In the genomic region with DNA sequence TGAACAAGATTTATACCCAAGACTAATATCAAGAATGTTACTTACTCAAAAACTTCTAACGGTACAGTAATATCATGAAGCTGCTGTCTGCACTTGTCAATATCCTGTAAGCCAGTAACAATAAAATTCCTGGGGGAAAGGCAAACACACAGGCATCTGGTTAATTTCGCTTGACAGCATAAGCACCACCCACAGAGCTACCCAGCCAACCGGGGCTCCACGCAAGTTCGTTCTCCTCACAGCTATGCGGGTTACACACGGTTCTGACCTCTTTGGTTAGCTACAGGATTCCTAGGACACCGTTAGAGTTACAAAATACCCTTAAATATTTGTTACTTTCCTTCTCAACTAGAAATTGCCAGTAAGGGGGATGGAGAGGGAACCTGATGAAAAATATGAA, we compare ENCODE assay signal across 9 cellular contexts. TPM values are rescaled to one million over a fixed set of nuclear protein-coding genes. Genes with fewer than 3 reads are reported as not detected.
DNase-seq lines count a peak whose midpoint lies in the region; ATAC-seq and TF ChIP-seq lines count a peak whose summit lies in the region.
"Had no signal": no experiment of that assay in that cellular context is flagged by ENCODE, and none has a peak within 500 bp of the region (broad histone marks: within the 10 kb centered on the region; RNA-seq: fewer than 3 reads in every experiment).

No MANE protein-coding gene starts in this region.

- no peak for ATAC-seq in central memory CD8-positive, alpha-beta T cell (replicated peaks; ENCODE audit: extremely low read depth, poor library complexity, severe bottlenecking)

- peak overlapping the region; percentile 87 for H3K4me2 ChIP-seq in KMS-11

- peaks cover 64% of the 10 kb centered on the region for H3K4me1 Mint-ChIP-seq in central memory CD8-positive, alpha-beta T cell

- no peaks in the 10 kb centered on the region for H3K9me3 Mint-ChIP-seq in central memory CD8-positive, alpha-beta T cell

- H4K20me1 ChIP-seq in KMS-11 (ENCODE audit: insufficient read depth) = no peaks in the 10 kb centered on the region

- DNase-seq in AG04450 (ENCODE audit: low read depth, low spot score) (no peak), myocyte (ENCODE audit: low read depth) (peak; percentile 59), nucleus accumbens (lab: John Stamatoyannopoulos, UW) (no peak), NCI-H1048 (lab: John Stamatoyannopoulos, UW) (no peak), Kasumi-1 (lab: John Stamatoyannopoulos, UW) (no peak), SHP77 treated with DMSO at 0.1 percent for 48 hours (lab: John Stamatoyannopoulos, UW) (no peak)
- no peak for DNase-seq in central memory CD8-positive, alpha-beta T cell (ENCODE audit: low spot score in 2 of 2)
- DNase-seq: NCI-H2029 treated with DMSO at 0.1 percent for 48 hours had no signal

- peaks cover 34% of the 10 kb centered on the region; the same call in 1 of the 2 replicates for H3K36me3 ChIP-seq in KMS-11 (ENCODE audit: insufficient read depth)

- H3K4me3 Mint-ChIP-seq in central memory CD8-positive, alpha-beta T cell = peak overlapping the region; percentile 99

- peaks cover 26% of the 10 kb centered on the region for H3K4me1 ChIP-seq in KMS-11 (ENCODE audit: low read depth, poor library complexity, severe bottlenecking)

- no peak overlapping the region for H2AFZ ChIP-seq in KMS-11 (ENCODE audit: low read depth)

- H3K27me3 Mint-ChIP-seq in central memory CD8-positive, alpha-beta T cell = no peaks in the 10 kb centered on the region

- H3K4me3 ChIP-seq in AG04450 (ENCODE audit: low read depth, low read length) = peak overlapping the region; percentile 99
- peak overlapping the region; percentile 84 for H3K4me3 ChIP-seq in KMS-11 (IDR thresholded peaks at IDR 0.05; ENCODE audit: insufficient read depth, low read depth, low read length)

- H3K36me3 Mint-ChIP-seq in central memory CD8-positive, alpha-beta T cell (ENCODE audit: insufficient read depth) = peaks cover 60% of the 10 kb centered on the region

- H3K79me2 ChIP-seq in KMS-11 (ENCODE audit: insufficient read depth, low read depth) = peaks cover 54% of the 10 kb centered on the region

- peak overlapping the region; percentile 78; the same call in 1 of the 2 replicates for H3K9ac ChIP-seq in KMS-11

- H3K27ac Mint-ChIP-seq in central memory CD8-positive, alpha-beta T cell (ENCODE audit: low read depth) = peak overlapping the region; percentile 97

- H3K27ac ChIP-seq in AG04450 (ENCODE audit: low read depth, low read length) (no peak overlapping the region), KMS-11 (no peak overlapping the region)

- CTCF ChIA-PET in AG04450 (lab: Charles Lee) = interaction anchor here (0.8 kb wide), 1 partner anchor 368 kb away, joined by 3 read pairs; no protein-coding TSS in a partner anchor

- POLR2A ChIA-PET in AG04450 (lab: Yijun Ruan, JAX) = no interaction called here

- no peak for TF ChIP-seq CTCF in AG04450 (IDR thresholded peaks at IDR 0.05; ENCODE audit: low read depth, low read length)
- no peak for TF ChIP-seq CTCF in KMS-11 (conservative IDR thresholded peaks at IDR 0.05; ENCODE audit: low read depth, low read length)

- H3K9me3 ChIP-seq in AG04450 (ENCODE audit: control insufficient read depth, insufficient read depth, low read length) = peaks cover 3% of the 10 kb centered on the region; the same call in 1 of the 2 replicates

- H3K27me3 ChIP-seq in AG04450 (ENCODE audit: control insufficient read depth, insufficient read depth, low read length) = peaks cover 2% of the 10 kb centered on the region
- no peaks in the 10 kb centered on the region for H3K27me3 ChIP-seq in KMS-11 (ENCODE audit: insufficient read depth, low read depth)

RNA-seq across cellular contexts. Expression of a gene that starts 1.2 kb away (rescaled TPM):
- 34.0 and 36.3 TPM in 2 replicates for polyA plus RNA-seq in AG04450 (2011; rRNA removed)
- 8.7 TPM in 2 replicates for polyA minus RNA-seq in AG04450 (2011; rRNA and poly(A)+ RNA removed)
- total RNA-seq in myocyte = 13.3 and 15.9 TPM in 2 replicates
- 50.7 TPM for polyA plus RNA-seq in myocyte (2012)
